14 cellular contexts compared by ENCODE assay signal in genomic region chr15:74655424-74655823, GRCh38. TPM values are rescaled to one million over a fixed set of nuclear protein-coding genes. Genes with fewer than 3 reads are reported as not detected.
DNase-seq lines count a peak whose midpoint lies in the region; ATAC-seq, FAIRE-seq and TF ChIP-seq lines count a peak whose summit lies in the region.
"Had no signal": no experiment of that assay in that cellular context is flagged by ENCODE, and none has a peak within 500 bp of the region (broad histone marks: within the 10 kb centered on the region; RNA-seq: fewer than 3 reads in every experiment).

No MANE protein-coding gene starts in this region.

- no peak for TF ChIP-seq CTCF in BE2C (IDR thresholded peaks at IDR 0.05; ENCODE audit: low read depth, low read length)
- TF ChIP-seq CTCF in astrocyte of the cerebellum (IDR thresholded peaks at IDR 0.05; ENCODE audit: low read depth, low read length, missing control alignments), result no peak
- no peak for TF ChIP-seq CTCF in WTC11 (IDR thresholded peaks at IDR 0.05)
- TF ChIP-seq CTCF in HepG2 (CRISPR knock-in tag; IDR thresholded peaks at IDR 0.05), result no peak

- no peak for FAIRE-seq in GM12892 (lab: Jason Lieb, UNC)
- FAIRE-seq in HepG2 (lab: Jason Lieb, UNC), result no peak

- TF ChIP-seq POLR2A in GM12892 (IDR thresholded peaks at IDR 0.05; ENCODE audit: low read depth, low read length) (no peak), HepG2 (IDR thresholded peaks at IDR 0.05; ENCODE audit: insufficient read depth in 1 of 2, low read depth in 2 of 2, low read length in 2 of 2) (no peak)

- H3K4me3 ChIP-seq in BE2C (ENCODE audit: low read depth, low read length) (peak overlapping the region; percentile 17), astrocyte of the cerebellum (ENCODE audit: low read depth, low read length) (no peak overlapping the region), HepG2 (replicated peaks in 1 of 3; ENCODE audit: insufficient read depth in 1 of 3, low read depth in 2 of 3, low read length in 3 of 3) (no peak overlapping the region)
- H3K4me3 ChIP-seq: coronary artery, smooth muscle cell, thoracic aorta had no signal

- H3K27ac Mint-ChIP-seq in WTC11, result no peak overlapping the region
- H3K27ac Mint-ChIP-seq: memory B cell had no signal

- WGBS in HepG2 (ENCODE audit: low lambda C conversion rate), result 95% methylated on average over 7 of the region's 7 CpGs

- H3K9me3 ChIP-seq in BE2C (no peaks in the 10 kb centered on the region), HepG2 (ENCODE audit: low read length) (no peaks in the 10 kb centered on the region)
- H3K9me3 ChIP-seq: thoracic aorta had no signal

- H3K9ac ChIP-seq in HepG2 (ENCODE audit: insufficient read depth, low read depth, low read length), result no peak overlapping the region

- BruUV-seq in HepG2 (replicated peaks; lab: Mats Ljungman, UMichigan), result no TSS peak

- TF ChIP-seq EP300 in HepG2 (IDR thresholded peaks at IDR 0.05; ENCODE audit: low read depth in 2 of 2, low read length in 2 of 2) (no peak), HepG2 (CRISPR knock-in tag; IDR thresholded peaks at IDR 0.05; ENCODE audit: borderline replicate concordance) (no peak)

- H3K4me1 ChIP-seq in BE2C, result peaks cover 24% of the 10 kb centered on the region
- peaks cover 19% of the 10 kb centered on the region for H3K4me1 ChIP-seq in HepG2 (ENCODE audit: insufficient read depth, low read length)

- no peak overlapping the region for H2AFZ ChIP-seq in HepG2 (ENCODE audit: low read length)

- CTCF ChIA-PET in WTC11 (lab: Charles Lee) (interaction anchor here (1.0 kb wide), 1 partner anchor 115 kb away, joined by 3 read pairs; no protein-coding TSS in a partner anchor), HepG2 (lab: Yijun Ruan, JAX; ENCODE audit: low intra/inter-chr PET ratio, low total read pairs) (no interaction called here)

- H3K27me3 Mint-ChIP-seq in WTC11 (ENCODE audit: low read depth), result no peaks in the 10 kb centered on the region
- H3K27me3 Mint-ChIP-seq: IgD-negative memory B cell, memory B cell had no signal

- peaks cover 16% of the 10 kb centered on the region; the same call in 1 of the 2 replicates for H3K36me3 Mint-ChIP-seq in WTC11

- H3K27me3 ChIP-seq in BE2C (no peaks in the 10 kb centered on the region), HepG2 (ENCODE audit: control insufficient read depth in 1 of 2, insufficient read depth in 2 of 2, low read length in 2 of 2) (no peaks in the 10 kb centered on the region)

- in situ Hi-C loops in astrocyte of the cerebellum (cut with HindIII; ENCODE audit: low sequenced_read_pairs), result no loop called here
- in situ Hi-C loops in HepG2 (cut with HindIII; ENCODE audit: extremely low pct_ligation_motif_present, low pct_unique_long_range_greater_than_20kb), result no loop called here

- no peaks in the 10 kb centered on the region for H3K9me3 Mint-ChIP-seq in WTC11
- H3K9me3 Mint-ChIP-seq: IgD-negative memory B cell, memory B cell had no signal

- DNase-seq in BE2C (peak; percentile 57), DMS79 (lab: John Stamatoyannopoulos, UW) (peak; percentile 5), NCI-H2081 treated with DMSO at 0.1 percent for 48 hours (lab: John Stamatoyannopoulos, UW) (peak; percentile 44), astrocyte of the cerebellum (ENCODE audit: low read depth) (peak; percentile 28), WTC11 (ENCODE audit: low spot score) (no peak), GM12892 (ENCODE audit: insufficient read length) (no peak), HepG2 (ENCODE audit: low spot score) (no peak)
- DNase-seq: NCI-H2029 had no signal

- no peak for ATAC-seq in WTC11
- ATAC-seq in HG02623 (IDR thresholded peaks at IDR 0.05; ENCODE audit: unreplicated experiment), result no peak
- no peak for ATAC-seq in HepG2

- intact Hi-C loops in HepG2 (cut with micrococcal nuclease; ENCODE audit: unreplicated experiment), result loop anchor here (1.0 kb wide), 1 partner anchor 38 kb away; no protein-coding TSS in a partner anchor

- no peaks in the 10 kb centered on the region for H4K20me1 ChIP-seq in HepG2 (ENCODE audit: insufficient read depth, low read length)

- H3K4me1 Mint-ChIP-seq in WTC11, result no peaks in the 10 kb centered on the region

- H3K27ac ChIP-seq in HepG2 (ENCODE audit: extremely low read length, insufficient read depth, low read length), result no peak overlapping the region
- H3K27ac ChIP-seq: coronary artery, thoracic aorta had no signal

- peaks cover 10% of the 10 kb centered on the region for H3K79me2 ChIP-seq in HepG2 (ENCODE audit: insufficient read depth, low read length)

- H3K4me3 Mint-ChIP-seq in WTC11, result no peak overlapping the region
- H3K4me3 Mint-ChIP-seq: IgD-negative memory B cell, memory B cell had no signal

- no peak for TF ChIP-seq RAD21 in HepG2 (CRISPR knock-in tag; IDR thresholded peaks at IDR 0.05)

- H3K4me2 ChIP-seq in HepG2 (ENCODE audit: low read depth, low read length), result no peak overlapping the region
- H3K4me2 ChIP-seq: smooth muscle cell had no signal

- POLR2A ChIA-PET in WTC11 (lab: Charles Lee), result no interaction called here
- POLR2A ChIA-PET in HepG2 (lab: Yijun Ruan, JAX), result no interaction called here

- peaks cover 8% of the 10 kb centered on the region for H3K36me3 ChIP-seq in BE2C
- H3K36me3 ChIP-seq in HepG2 (replicated peaks in 1 of 2; ENCODE audit: control insufficient read depth in 1 of 2, insufficient read depth in 2 of 2, low read length in 2 of 2), result peaks cover 9 to 43% of the 10 kb centered on the region in 2 experiments
- H3K36me3 ChIP-seq: thoracic aorta had no signal

TF ChIP-seq in WTC11, 78 proteins besides CTCF, POLR2A, EP300 and RAD21 (continues in another document):
- TF ChIP-seq ETV6 (CRISPR knock-in tag; IDR thresholded peaks at IDR 0.05), result no peak
- no peak for TF ChIP-seq FOXP1 (CRISPR knock-in tag; IDR thresholded peaks at IDR 0.05; ENCODE audit: borderline replicate concordance)

TF ChIP-seq in HepG2, 621 proteins besides CTCF, POLR2A, EP300 and RAD21 (continues in another document):
- no peak for TF ChIP-seq CBFB (CRISPR knock-in tag; IDR thresholded peaks at IDR 0.05)

RNA-seq across cellular contexts. Expression of gene CLK3, which starts 39.8 kb away (rescaled TPM):
- 127 TPM for polyA plus RNA-seq in BE2C (2012; ENCODE audit: insufficient read depth, insufficient read length, low read depth)
- 45.2 to 48.1 TPM (median 46.3 TPM) in 3 replicates for total RNA-seq in WTC11 (2021)
- polyA plus RNA-seq in GM12892 (2012; ENCODE audit: missing spikeins), result 57.7 TPM
- total RNA-seq in HepG2 (2016; rRNA removed; fragmentation: Illumina TruSeq; extraction: Trizol), result 31.4 and 41.5 TPM in 2 replicates
- total RNA-seq in HepG2 (2016; cell fraction: cytosol; rRNA removed; fragmentation: Illumina TruSeq; extraction: Trizol; ENCODE audit: low read depth), result 21.2 TPM in 2 replicates
- total RNA-seq in HepG2 (2016; cell fraction: insoluble cytoplasmic fraction; rRNA removed; fragmentation: Illumina TruSeq; extraction: Trizol), result 29.0 and 39.7 TPM in 2 replicates
- total RNA-seq in HepG2 (2016; cell fraction: membrane; rRNA removed; fragmentation: Illumina TruSeq; extraction: Trizol), result 19.8 and 21.9 TPM in 2 replicates
- total RNA-seq in HepG2 (2016; cell fraction: nucleus; rRNA removed; fragmentation: Illumina TruSeq; extraction: Trizol), result 49.0 and 49.2 TPM in 2 replicates
- polyA plus RNA-seq in HepG2 (2011; rRNA removed), result 82.0 and 89.1 TPM in 2 replicates
- 59.3 and 68.4 TPM in 2 replicates for polyA plus RNA-seq in HepG2 (2011; cell fraction: cytosol; rRNA removed)
- polyA plus RNA-seq in HepG2 (2011; cell fraction: nucleus; rRNA removed), result 264 and 302 TPM in 2 replicates
- 34.0 and 40.7 TPM in 2 replicates for polyA plus RNA-seq in HepG2 (2012)
- polyA plus RNA-seq in HepG2 (2016; cell fraction: cytosol; fragmentation: Illumina TruSeq; extraction: Trizol; ENCODE audit: low read depth), result 8.0 and 8.4 TPM in 2 replicates
- polyA plus RNA-seq in HepG2 (2016; cell fraction: insoluble cytoplasmic fraction; fragmentation: Illumina TruSeq; extraction: Trizol; ENCODE audit: low read depth), result 33.8 and 35.7 TPM in 2 replicates
- polyA plus RNA-seq in HepG2 (2016; cell fraction: membrane; fragmentation: Illumina TruSeq; extraction: Trizol; ENCODE audit: low read depth), result 11.6 and 14.5 TPM in 2 replicates
- 101 and 109 TPM in 2 replicates for polyA plus RNA-seq in HepG2 (2016; cell fraction: nucleus; fragmentation: Illumina TruSeq; extraction: Trizol; ENCODE audit: insufficient read depth, low read depth)
- polyA minus RNA-seq in HepG2 (2011; rRNA and poly(A)+ RNA removed; ENCODE audit: low replicate concordance), result 181 and 249 TPM in 2 replicates
- 23.0 and 27.8 TPM in 2 replicates for polyA minus RNA-seq in HepG2 (2011; cell fraction: cytosol; rRNA and poly(A)+ RNA removed)
- 142 and 155 TPM in 2 replicates for polyA minus RNA-seq in HepG2 (2011; cell fraction: nucleus; rRNA and poly(A)+ RNA removed)

RNA-seq across cellular contexts. Expression of gene EDC3, which starts 40.4 kb away (rescaled TPM):
- 65.7 TPM for polyA plus RNA-seq in BE2C (2012; ENCODE audit: insufficient read depth, insufficient read length, low read depth)
- 45.6 to 54.7 TPM (median 50.6 TPM) in 3 replicates for total RNA-seq in WTC11 (2021)
- polyA plus RNA-seq in GM12892 (2012; ENCODE audit: missing spikeins), result 20.5 TPM
- 17.4 and 24.3 TPM in 2 replicates for total RNA-seq in HepG2 (2016; rRNA removed; fragmentation: Illumina TruSeq; extraction: Trizol)
- total RNA-seq in HepG2 (2016; cell fraction: cytosol; rRNA removed; fragmentation: Illumina TruSeq; extraction: Trizol; ENCODE audit: low read depth), result 24.4 and 37.5 TPM in 2 replicates
- 16.8 and 20.8 TPM in 2 replicates for total RNA-seq in HepG2 (2016; cell fraction: insoluble cytoplasmic fraction; rRNA removed; fragmentation: Illumina TruSeq; extraction: Trizol)
- 12.3 and 12.5 TPM in 2 replicates for total RNA-seq in HepG2 (2016; cell fraction: membrane; rRNA removed; fragmentation: Illumina TruSeq; extraction: Trizol)
- 25.1 and 27.9 TPM in 2 replicates for total RNA-seq in HepG2 (2016; cell fraction: nucleus; rRNA removed; fragmentation: Illumina TruSeq; extraction: Trizol)
- 32.0 and 40.9 TPM in 2 replicates for polyA plus RNA-seq in HepG2 (2011; rRNA removed)
- polyA plus RNA-seq in HepG2 (2011; cell fraction: cytosol; rRNA removed), result 24.9 and 25.8 TPM in 2 replicates
- 48.2 and 53.0 TPM in 2 replicates for polyA plus RNA-seq in HepG2 (2011; cell fraction: nucleus; rRNA removed)
- polyA plus RNA-seq in HepG2 (2012), result 21.6 and 24.3 TPM in 2 replicates
- polyA plus RNA-seq in HepG2 (2016; cell fraction: cytosol; fragmentation: Illumina TruSeq; extraction: Trizol; ENCODE audit: low read depth), result 2.8 TPM in 2 replicates
- polyA plus RNA-seq in HepG2 (2016; cell fraction: insoluble cytoplasmic fraction; fragmentation: Illumina TruSeq; extraction: Trizol; ENCODE audit: low read depth), result 33.6 and 38.5 TPM in 2 replicates
- 5.3 and 6.3 TPM in 2 replicates for polyA plus RNA-seq in HepG2 (2016; cell fraction: membrane; fragmentation: Illumina TruSeq; extraction: Trizol; ENCODE audit: low read depth)
- 42.7 and 44.8 TPM in 2 replicates for polyA plus RNA-seq in HepG2 (2016; cell fraction: nucleus; fragmentation: Illumina TruSeq; extraction: Trizol; ENCODE audit: insufficient read depth, low read depth)
- polyA minus RNA-seq in HepG2 (2011; rRNA and poly(A)+ RNA removed; ENCODE audit: low replicate concordance), result 107 and 153 TPM in 2 replicates
- 20.9 and 36.0 TPM in 2 replicates for polyA minus RNA-seq in HepG2 (2011; cell fraction: cytosol; rRNA and poly(A)+ RNA removed)
- 46.6 and 50.0 TPM in 2 replicates for polyA minus RNA-seq in HepG2 (2011; cell fraction: nucleus; rRNA and poly(A)+ RNA removed)

Comparison
In these comparisons a context has a peak if more than half of its experiments do, and no peak if none do; other contexts are left out.
1. DNase-seq: peak in BE2C (single experiment), DMS79 (single experiment), NCI-H2081 treated with DMSO at 0.1 percent for 48 hours (single experiment) and astrocyte of the cerebellum (single experiment); none in WTC11 (single experiment), GM12892 (single experiment) and HepG2 (single experiment).